Comparison of ENCODE assay signal across 8 cellular contexts in the genomic region with DNA sequence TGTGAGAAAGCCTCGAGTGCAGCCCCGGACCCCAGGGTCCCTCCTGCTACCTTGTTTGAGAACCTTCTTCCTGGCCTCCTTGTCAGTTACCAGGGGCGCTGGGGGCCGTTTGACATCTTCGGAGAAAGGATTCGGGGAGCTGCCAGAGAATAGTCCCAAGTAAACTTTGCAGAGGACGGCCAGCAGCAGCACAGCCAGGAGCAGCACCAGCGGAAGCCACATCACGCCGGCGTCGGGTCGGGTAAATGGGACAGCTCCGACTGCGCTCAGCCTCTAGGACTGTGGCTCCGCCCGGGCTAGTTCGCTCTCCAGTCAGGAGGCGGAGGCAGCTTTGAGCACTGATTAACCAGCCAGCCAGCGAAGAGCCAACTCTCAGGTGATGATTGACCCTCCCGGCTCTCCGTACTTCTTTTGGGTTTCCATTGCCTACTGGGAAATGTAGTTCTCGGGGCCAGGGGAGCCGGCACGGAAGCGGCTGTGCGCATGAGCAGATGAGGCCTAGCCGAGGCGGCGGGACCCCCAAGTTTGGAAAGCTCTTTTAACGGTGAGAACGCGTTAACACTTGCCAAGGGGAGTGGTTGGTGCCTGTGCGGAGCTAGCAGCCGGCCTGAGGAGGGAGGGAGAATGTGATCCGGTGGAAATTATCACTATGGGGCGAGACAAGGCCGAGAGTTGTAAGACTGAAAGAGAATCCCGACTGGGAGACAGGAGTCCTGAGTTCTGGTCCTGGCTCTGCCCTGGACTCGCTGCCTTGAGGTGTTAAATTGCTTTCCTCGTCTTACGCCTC. TPM values are rescaled to one million over a fixed set of nuclear protein-coding genes. Genes with fewer than 3 reads are reported as not detected.
DNase-seq lines count a peak whose midpoint lies in the region; ATAC-seq, FAIRE-seq and TF ChIP-seq lines count a peak whose summit lies in the region.

A gene (plus strand): TSS at position 484 of the 787 bp plus-strand sequence. CDS start 2,430 bp downstream, outside the sequence.
A gene (minus strand): TSS at position 243 of the 787 bp plus-strand sequence. CDS start 21 bp downstream, at position 222.

- H3K4me1 ChIP-seq in esophagus muscularis mucosa (peaks cover 24 to 64% (median 53%) of the 10 kb centered on the region in 4 donors), muscle layer of duodenum (ENCODE audit: control insufficient read depth in 1 of 2, insufficient read depth in 2 of 2, low read length in 2 of 2) (peaks cover 5 to 27% of the 10 kb centered on the region in 2 donors)

- peak; percentile 92 for TF ChIP-seq POLR2A in esophagus muscularis mucosa (IDR thresholded peaks at IDR 0.05; ENCODE audit: low read depth)

- peaks cover 40% of the 10 kb centered on the region for H3K36me3 ChIP-seq in KOPT-K1 (ENCODE audit: insufficient read depth, low read length)
- peaks cover 16 to 66% (median 48%) of the 10 kb centered on the region in 4 donors for H3K36me3 ChIP-seq in esophagus muscularis mucosa
- peaks cover 20 to 30% of the 10 kb centered on the region in 2 donors for H3K36me3 ChIP-seq in muscle layer of duodenum (ENCODE audit: control insufficient read depth in 1 of 2, insufficient read depth in 2 of 2, low read length in 2 of 2)

- no peaks in the 10 kb centered on the region for H3K27me3 ChIP-seq in esophagus muscularis mucosa
- no peaks in the 10 kb centered on the region for H3K27me3 ChIP-seq in muscle layer of duodenum (ENCODE audit: low read depth, low read length)

- H3K27ac ChIP-seq in KOPT-K1 (ENCODE audit: low read depth, low read length, poor library complexity, severe bottlenecking) (peak within 1 kb of the TSS; percentile 66), esophagus muscularis mucosa (replicated peaks in 1 of 4) (peak within 1 kb of the TSS; percentile 82 to 90 (median 86)), muscle layer of duodenum (ENCODE audit: low read length) (peak within 1 kb of the TSS; percentile 98)

- H3K36me3 Mint-ChIP-seq in activated T-cell treated with anti-CD3 and anti-CD28 coated beads, Interleukin-2, amount 50 U/mL, for 72 hours (ENCODE audit: insufficient read depth in 2 of 2) = peaks cover 9 to 14% of the 10 kb centered on the region in 2 donors

- TF ChIP-seq EP300 in esophagus muscularis mucosa (IDR thresholded peaks at IDR 0.05) = no peak

- H3K27me3 Mint-ChIP-seq in activated T-cell treated with anti-CD3 and anti-CD28 coated beads, Interleukin-2, amount 50 U/mL, for 72 hours (ENCODE audit: low read depth) = no peaks in the 10 kb centered on the region

- ATAC-seq in GM21786 (IDR thresholded peaks at IDR 0.05; ENCODE audit: unreplicated experiment) = peak; percentile 98
- ATAC-seq in activated T-cell treated with anti-CD3 and anti-CD28 coated beads, Interleukin-2, amount 50 U/mL, for 72 hours (replicated peaks in 1 of 2) = peak; percentile 99

- DNase-seq in DMS79 (lab: John Stamatoyannopoulos, UW) (peak; percentile 97), RCC 7860 (ENCODE audit: low spot score) (peak; percentile 99), esophagus muscularis mucosa (ENCODE audit: extremely low spot score) (peak; percentile 99)
- peak; percentile 96 to 99 for DNase-seq in activated T-cell treated with anti-CD3 and anti-CD28 coated beads, Interleukin-2, amount 50 U/mL, for 72 hours
- peak; percentile 91 to 96 for DNase-seq in stimulated activated CD8-positive, alpha-beta memory T cell treated with anti-CD3 and anti-CD28 coated beads, Interleukin-7, amount 100 ng/mL, for 4 hours (ENCODE audit: low read depth in 2 of 2)

- H3K4me3 ChIP-seq in esophagus muscularis mucosa = peak within 1 kb of the TSS; percentile 69 to 93 (median 78)
- peak within 1 kb of the TSS; percentile 97 to 99 for H3K4me3 ChIP-seq in muscle layer of duodenum (ENCODE audit: low read depth in 1 of 2, low read length in 2 of 2)

- peak within 1 kb of the TSS; percentile 98 to 99 for H3K4me3 Mint-ChIP-seq in activated T-cell treated with anti-CD3 and anti-CD28 coated beads, Interleukin-2, amount 50 U/mL, for 72 hours

- 1% methylated on average over 30 of the region's 42 CpGs for WGBS in esophagus muscularis mucosa

- intact Hi-C loops in esophagus muscularis mucosa (cut with DNase I) = no loop called here

- FAIRE-seq in RCC 7860 (lab: Jason Lieb, UNC) = peak; percentile 87

- peak within 1 kb of the TSS; percentile 97 for H3K27ac Mint-ChIP-seq in activated T-cell treated with anti-CD3 and anti-CD28 coated beads, Interleukin-2, amount 50 U/mL, for 72 hours

- peaks cover 47% of the 10 kb centered on the region for H3K4me1 Mint-ChIP-seq in activated T-cell treated with anti-CD3 and anti-CD28 coated beads, Interleukin-2, amount 50 U/mL, for 72 hours (ENCODE audit: low read depth)

- peak in 1 of 3 experiments; percentile 29 for TF ChIP-seq CTCF in esophagus muscularis mucosa (IDR thresholded peaks at IDR 0.05)

- no peaks in the 10 kb centered on the region for H3K9me3 Mint-ChIP-seq in activated T-cell treated with anti-CD3 and anti-CD28 coated beads, Interleukin-2, amount 50 U/mL, for 72 hours

- no peaks in the 10 kb centered on the region for H3K9me3 ChIP-seq in KOPT-K1 (ENCODE audit: insufficient read depth, low read length, poor library complexity, severe bottlenecking)
- H3K9me3 ChIP-seq in esophagus muscularis mucosa = no peaks in the 10 kb centered on the region
- H3K9me3 ChIP-seq in muscle layer of duodenum (ENCODE audit: control insufficient read depth in 1 of 2, low read length in 2 of 2) = no peaks in the 10 kb centered on the region

RNA-seq across cellular contexts. Expression of the first gene that starts in this region (rescaled TPM):
- 10 to 100 TPM; 19.3 to 23.7 TPM for total RNA-seq in activated T-cell treated with anti-CD3 and anti-CD28 coated beads, Interleukin-2, amount 50 U/mL, for 72 hours
- 10 to 100 TPM; 17.4 to 21.5 (median 18.3) TPM for total RNA-seq in esophagus muscularis mucosa

RNA-seq across cellular contexts. Expression of the second gene that starts in this region (rescaled TPM):
- total RNA-seq in activated T-cell treated with anti-CD3 and anti-CD28 coated beads, Interleukin-2, amount 50 U/mL, for 72 hours = 10 to 100 TPM; 26.8 to 31.8 TPM
- total RNA-seq in esophagus muscularis mucosa = 10 to 100 TPM; 34.3 to 63.7 (median 45.7) TPM

Comparison
In these comparisons a context has a peak if more than half of its experiments do, and no peak if none do; other contexts are left out.
1. Peak in every context shown above with its lines: DNase-seq, ATAC-seq, H3K4me3 ChIP-seq and H3K27ac ChIP-seq.